Comparison of ENCODE assay signal across 8 cellular contexts in genomic region chr9:121735065-121735791, GRCh38.
DNase-seq lines count a peak whose midpoint lies in the region; ATAC-seq and TF ChIP-seq lines count a peak whose summit lies in the region.

No MANE protein-coding gene starts in this region.

- no peaks in the 10 kb centered on the region for H3K9me3 Mint-ChIP-seq in Calu3 (ENCODE audit: low read depth, unreplicated experiment)
- no peaks in the 10 kb centered on the region for H3K9me3 Mint-ChIP-seq in neural crest cell

- H3K36me3 ChIP-seq in GM23248 (ENCODE audit: low read depth) (no peaks in the 10 kb centered on the region), Peyer's patch (no peaks in the 10 kb centered on the region)

- peaks cover 31% of the 10 kb centered on the region for H3K4me1 ChIP-seq in GM23248 (ENCODE audit: insufficient read depth)
- peaks cover 0 to 79% (median 2%) of the 10 kb centered on the region in 4 donors for H3K4me1 ChIP-seq in Peyer's patch

- H3K4me3 ChIP-seq in GM23248 (no peak overlapping the region), Peyer's patch (peak overlapping the region in 1 of 4 donors; percentile 51)

- H2AFZ ChIP-seq in GM23248 = no peak overlapping the region

- H3K9me2 ChIP-seq in GM23248 (ENCODE audit: insufficient read depth) = no peaks in the 10 kb centered on the region

- H3K27me3 Mint-ChIP-seq in Calu3 (ENCODE audit: unreplicated experiment) (no peaks in the 10 kb centered on the region), neural crest cell (ENCODE audit: low read depth) (peaks cover 24% of the 10 kb centered on the region)

- TF ChIP-seq POLR2A in Peyer's patch (IDR thresholded peaks at IDR 0.05) = no peak

- in situ Hi-C loops in GM23248 (cut with MboI) = no loop called here

- WGBS in GM23248 (ENCODE audit: low coverage in 1 of 2, low lambda C conversion rate in 2 of 2, missing lambda C conversion rate in 2 of 2), 2 experiments = 61 to 67% methylated on average over 9 of the region's 9 CpGs

- H3K79me2 ChIP-seq in GM23248 (ENCODE audit: insufficient read depth) = 0 out of 2 replicates have a peak, but pooled peaks cover 7% of the 10 kb centered on the region

- H3K9ac ChIP-seq in GM23248 = peak overlapping the region; percentile 67

- H3K36me3 Mint-ChIP-seq in Calu3 (ENCODE audit: insufficient read depth, unreplicated experiment) (peaks cover 42% of the 10 kb centered on the region), neural crest cell (ENCODE audit: low read depth) (no peaks in the 10 kb centered on the region)

- peaks cover 11% of the 10 kb centered on the region; the same call in 1 of the 2 replicates for H3F3A ChIP-seq in GM23248 (ENCODE audit: insufficient read depth)

- BruUV-seq in Calu3 (replicated peaks; lab: Mats Ljungman, UMichigan) = no TSS peak

- H4K20me1 ChIP-seq in GM23248 (ENCODE audit: insufficient read depth) = no peaks in the 10 kb centered on the region

- H3K9me3 ChIP-seq in GM23248 (ENCODE audit: low read depth) (no peaks in the 10 kb centered on the region), Peyer's patch (no peaks in the 10 kb centered on the region)

- H3K4me1 Mint-ChIP-seq in Calu3 (ENCODE audit: low read depth, unreplicated experiment) (peaks cover 56% of the 10 kb centered on the region), neural crest cell (peaks cover 51% of the 10 kb centered on the region)

- TF ChIP-seq CTCF in Calu3 (IDR thresholded peaks at IDR 0.05; ENCODE audit: unreplicated experiment) = peak; percentile 40
- peak in 3 of 6 experiments; percentile 21 to 42 (median 33) for TF ChIP-seq CTCF in Peyer's patch (IDR thresholded peaks at IDR 0.05)
- TF ChIP-seq CTCF in neural crest cell (conservative IDR thresholded peaks at IDR 0.05) = peak; percentile 43

- H3K27me3 ChIP-seq in GM23248 (replicated peaks; ENCODE audit: insufficient read depth) (no peaks in the 10 kb centered on the region), Peyer's patch (no peaks in the 10 kb centered on the region)

- H3K4me3 Mint-ChIP-seq in Calu3 (ENCODE audit: low read depth, unreplicated experiment) (peak overlapping the region; percentile 85), neural crest cell (peak overlapping the region; percentile 50)

- intact Hi-C loops in Calu3 (cut with micrococcal nuclease; ENCODE audit: unreplicated experiment) = loop anchor here (5.0 kb wide), 1 partner anchor 33 kb away; no protein-coding TSS in a partner anchor

- H3K27ac Mint-ChIP-seq in Calu3 (ENCODE audit: unreplicated experiment) (peak overlapping the region; percentile 60), neural crest cell (ENCODE audit: unreplicated experiment) (no peak overlapping the region)

- no peak overlapping the region; the same call in 1 of the 2 replicates for H3K27ac ChIP-seq in GM23248
- peak overlapping the region; percentile 64 to 94 (median 82) for H3K27ac ChIP-seq in Peyer's patch

- DNase-seq in Calu3 (peak; percentile 60), GM23248 (peak; percentile 79), Peyer's patch (peak in 2 of 3 donors; percentile 32 to 66), neural crest cell (ENCODE audit: low read depth, low spot score) (no peak), cerebellar nuclear complex (lab: John Stamatoyannopoulos, UW) (no peak), NCI-H2107 treated with DMSO at 0.1 percent for 48 hours (lab: John Stamatoyannopoulos, UW; ENCODE audit: unreplicated experiment) (no peak)
- DNase-seq in activated CD8-positive, alpha-beta memory T cell treated with anti-CD3 and anti-CD28 coated beads for 24 hours = no peak

- ATAC-seq in esophagus mucosa = peak; percentile 35

- CTCF ChIA-PET in Calu3 (lab: Charles Lee) = interaction anchor here (0.6 to 1.5 kb wide), 9 partner anchors 9 to 322 kb away, joined by 3 to 12 read pairs (median 4); no protein-coding TSS in a partner anchor

- H3K4me2 ChIP-seq in GM23248 (ENCODE audit: unreplicated experiment) = peak overlapping the region; percentile 9

Comparison
In these comparisons a context has a peak if more than half of its experiments do, and no peak if none do; other contexts are left out.
1. DNase-seq: peak in Calu3 (single experiment), GM23248 (single experiment) and Peyer's patch (2 of 3); none in neural crest cell (single experiment), cerebellar nuclear complex (0 of 2), activated CD8-positive, alpha-beta memory T cell treated with anti-CD3 and anti-CD28 coated beads for 24 hours (single experiment) and NCI-H2107 treated with DMSO at 0.1 percent for 48 hours (single experiment).